1 cellular context compared by ENCODE assay signal in the genomic region with DNA sequence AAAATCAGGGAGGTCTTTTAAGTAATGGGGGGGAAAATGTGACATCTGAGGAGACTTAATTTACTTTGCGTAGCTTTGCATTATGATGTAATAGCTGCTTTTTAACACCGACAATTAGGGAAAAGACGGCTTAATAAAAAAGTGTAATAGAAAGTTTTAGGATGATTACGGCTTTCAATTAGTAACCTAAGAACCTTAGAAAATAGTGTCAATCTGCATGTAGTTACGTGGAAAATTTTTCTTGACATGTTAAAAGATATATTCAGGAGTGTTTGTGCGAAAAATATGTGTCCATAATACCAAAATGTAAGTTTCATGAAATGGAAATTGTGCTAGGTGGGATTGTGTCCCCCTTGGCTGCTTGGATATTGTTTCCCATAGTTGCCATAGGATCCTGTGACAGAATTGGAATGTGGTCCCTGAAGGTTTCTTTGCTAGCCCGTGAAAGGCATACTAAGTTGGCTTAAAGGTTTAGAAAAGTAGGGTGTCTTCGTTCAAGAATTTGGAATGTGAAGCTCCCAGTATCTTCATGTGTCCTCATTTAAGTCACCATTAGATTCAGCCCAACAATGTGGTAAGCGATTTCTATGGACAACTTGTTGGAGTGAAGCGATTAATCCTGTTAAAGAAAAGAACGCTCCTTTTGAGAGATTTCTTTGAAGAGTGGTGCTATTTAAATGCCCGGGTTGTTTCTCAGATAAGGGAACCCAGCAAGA.
TF ChIP-seq lines count a peak whose summit lies in the region.

No MANE protein-coding gene starts in this region.

TF ChIP-seq in HepG2, 621 proteins besides CTCF, POLR2A, EP300 and RAD21 (continued from another document):
- TF ChIP-seq ZNF564 (CRISPR knock-in tag; IDR thresholded peaks at IDR 0.05), result no peak
- TF ChIP-seq, protein P1, sequence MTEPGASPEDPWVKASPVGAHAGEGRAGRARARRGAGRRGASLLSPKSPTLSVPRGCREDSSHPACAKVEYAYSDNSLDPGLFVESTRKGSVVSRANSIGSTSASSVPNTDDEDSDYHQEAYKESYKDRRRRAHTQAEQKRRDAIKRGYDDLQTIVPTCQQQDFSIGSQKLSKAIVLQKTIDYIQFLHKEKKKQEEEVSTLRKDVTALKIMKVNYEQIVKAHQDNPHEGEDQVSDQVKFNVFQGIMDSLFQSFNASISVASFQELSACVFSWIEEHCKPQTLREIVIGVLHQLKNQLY (CRISPR knock-in tag; IDR thresholded peaks at IDR 0.05), result no peak
- TF ChIP-seq GZF1 (CRISPR knock-in tag; IDR thresholded peaks at IDR 0.05), result peak; percentile 80; the same call in 1 of the 2 replicates
- TF ChIP-seq BRD4 (CRISPR knock-in tag; IDR thresholded peaks at IDR 0.05), result no peak
- TF ChIP-seq ZNF781 (CRISPR knock-in tag; IDR thresholded peaks at IDR 0.05; ENCODE audit: borderline replicate concordance, not compliant biosample characterization), result no peak
